In the genomic region with DNA sequence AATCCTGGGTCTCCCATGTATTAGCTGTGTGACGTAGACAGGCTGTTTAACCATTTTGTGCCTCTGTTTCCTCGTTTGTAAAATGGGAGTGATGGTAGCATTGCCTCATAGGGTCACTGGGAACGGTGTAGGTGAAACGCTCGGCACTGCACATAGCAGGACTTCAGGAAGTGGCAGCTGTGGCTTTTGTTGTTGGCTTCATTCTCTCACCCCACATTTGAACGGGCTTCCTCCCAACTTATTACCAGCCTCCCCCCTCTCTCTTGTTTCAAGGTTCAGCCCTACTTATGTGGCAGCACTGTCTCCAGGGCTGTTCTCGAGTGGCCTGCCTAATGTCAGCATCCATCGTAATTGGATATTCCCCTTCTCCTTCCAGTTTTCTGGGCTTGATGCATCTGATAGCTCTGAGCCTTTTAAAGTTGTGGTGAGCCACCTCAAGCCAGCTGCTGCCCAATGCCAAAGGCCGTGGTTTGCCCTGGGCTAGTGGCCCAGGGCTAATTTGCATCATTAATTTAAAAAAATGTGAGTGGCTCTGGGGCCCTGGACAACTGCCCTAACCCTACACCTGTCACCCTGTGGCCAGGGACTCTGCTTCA, we compare ENCODE assay signal across 1 cellular context.
TF ChIP-seq lines count a peak whose summit lies in the region.

No MANE protein-coding gene starts in this region.

TF ChIP-seq in GM12878, 131 proteins besides CTCF, POLR2A, EP300 and RAD21:
- TF ChIP-seq ETV6 (conservative IDR thresholded peaks at IDR 0.05 in 1 of 2, IDR thresholded peaks at IDR 0.05 in 1 of 2; ENCODE audit: borderline replicate concordance in 1 of 2, low read depth in 1 of 2) (no peak), MTA2 (IDR thresholded peaks at IDR 0.05; ENCODE audit: low read depth) (no peak), BRCA1 (IDR thresholded peaks at IDR 0.05; ENCODE audit: low read depth, low read length) (no peak), ZBED1 (IDR thresholded peaks at IDR 0.05; ENCODE audit: borderline replicate concordance) (no peak), TBL1XR1 (IDR thresholded peaks at IDR 0.05; ENCODE audit: low read depth, low read length) (no peak), PKNOX1 (IDR thresholded peaks at IDR 0.05) (no peak)
